Comparison of ENCODE assay signal across 16 cellular contexts in the genomic region with DNA sequence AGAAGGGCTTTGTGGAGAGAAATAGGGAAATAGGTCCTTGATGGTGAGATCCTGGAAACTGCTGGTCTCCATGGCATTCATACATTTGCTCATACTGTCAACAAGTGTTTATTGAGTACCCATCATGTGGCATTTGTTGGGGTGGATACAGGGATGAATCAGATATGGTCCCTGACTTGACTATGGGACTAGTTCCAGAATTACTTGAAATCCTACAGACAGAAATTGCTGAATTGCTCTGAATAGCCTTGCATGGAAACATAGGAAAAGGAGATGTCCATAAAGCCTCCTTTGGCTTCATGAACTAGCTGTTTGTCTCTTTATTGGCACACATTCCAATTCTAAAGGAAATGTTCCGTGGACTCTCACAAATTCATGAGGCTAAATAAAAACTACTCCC.
DNase-seq lines count a peak whose midpoint lies in the region; ATAC-seq and TF ChIP-seq lines count a peak whose summit lies in the region.
"Had no signal": no experiment of that assay in that cellular context is flagged by ENCODE, and none has a peak within 500 bp of the region (broad histone marks: within the 10 kb centered on the region; RNA-seq: fewer than 3 reads in every experiment).

No MANE protein-coding gene starts in this region.

- H3K36me3 ChIP-seq in left ventricle myocardium inferior (no peaks in the 10 kb centered on the region), heart right ventricle (no peaks in the 10 kb centered on the region), KMS-11 (ENCODE audit: insufficient read depth) (no peaks in the 10 kb centered on the region)
- H3K36me3 ChIP-seq: BLaER1 treated with 17β-estradiol and CSF1 and Interleukin-3, amounts not matched to agents 10 nM and 100 nM had no signal

- DNase-seq in left ventricle myocardium inferior: no peak
- no peak for DNase-seq in heart right ventricle
- peak; percentile 18 for DNase-seq in fibroblast of mammary gland (ENCODE audit: low read depth)
- DNase-seq in midbrain (lab: John Stamatoyannopoulos, UW): peak; percentile 6
- no peak for DNase-seq in UCSD-AML1 (lab: John Stamatoyannopoulos, UW; ENCODE audit: unreplicated experiment)
- no peak for DNase-seq in NCI-H187 (lab: John Stamatoyannopoulos, UW)
- no peak for DNase-seq in T-helper 2 cell
- DNase-seq: 8988T; ACHN; CD4-positive, CD25-positive, alpha-beta regulatory T cell; DMS79; GM23248; H7 had no signal

- peak overlapping the region; percentile 79 for H3K27ac ChIP-seq in left ventricle myocardium inferior (replicated peaks)
- H3K27ac ChIP-seq in heart right ventricle: peak overlapping the region in 5 of 10 donors; percentile 1 to 74 (median 52)
- no peak overlapping the region for H3K27ac ChIP-seq in KMS-11
- H3K27ac ChIP-seq: BLaER1 treated with 17β-estradiol and CSF1 and Interleukin-3, amounts not matched to agents 10 nM and 100 nM; GM23248 had no signal

- H2AFZ ChIP-seq in KMS-11 (ENCODE audit: low read depth): no peak overlapping the region

- TF ChIP-seq CTCF in left ventricle myocardium inferior (IDR thresholded peaks at IDR 0.05; ENCODE audit: borderline replicate concordance): no peak
- TF ChIP-seq CTCF in heart right ventricle (IDR thresholded peaks at IDR 0.05): no peak
- no peak for TF ChIP-seq CTCF in KMS-11 (conservative IDR thresholded peaks at IDR 0.05; ENCODE audit: low read depth, low read length)
- no peak for TF ChIP-seq CTCF in fibroblast of mammary gland (conservative IDR thresholded peaks at IDR 0.05; ENCODE audit: control insufficient read depth, insufficient read depth, low read depth, low read length)

- H3K4me1 ChIP-seq in left ventricle myocardium inferior: peaks cover 70% of the 10 kb centered on the region
- peaks cover 7 to 58% (median 31%) of the 10 kb centered on the region in 9 donors for H3K4me1 ChIP-seq in heart right ventricle
- H3K4me1 ChIP-seq in KMS-11 (ENCODE audit: low read depth, poor library complexity, severe bottlenecking): peaks cover 25% of the 10 kb centered on the region
- H3K4me1 ChIP-seq: BLaER1 treated with 17β-estradiol and CSF1 and Interleukin-3, amounts not matched to agents 10 nM and 100 nM had no signal

- H4K20me1 ChIP-seq in KMS-11 (ENCODE audit: insufficient read depth): no peaks in the 10 kb centered on the region
- H4K20me1 ChIP-seq: BLaER1 treated with 17β-estradiol and CSF1 and Interleukin-3, amounts not matched to agents 10 nM and 100 nM had no signal

- H3K4me2 ChIP-seq in KMS-11: peak overlapping the region; percentile 72; the same call in 1 of the 2 replicates
- H3K4me2 ChIP-seq: BLaER1 treated with 17β-estradiol and CSF1 and Interleukin-3, amounts not matched to agents 10 nM and 100 nM had no signal

- H3K79me2 ChIP-seq in KMS-11 (ENCODE audit: insufficient read depth, low read depth): no peaks in the 10 kb centered on the region

- intact Hi-C loops in left ventricle myocardium inferior (cut with micrococcal nuclease): no loop called here
- intact Hi-C loops in heart right ventricle (cut with DNase I): loop anchor here in 1 of 10 donors (5.0 kb wide), 2 partner anchors 68 to 433 kb away; no protein-coding TSS in a partner anchor

- ATAC-seq in heart right ventricle: no peak

- no peak overlapping the region for H3K9ac ChIP-seq in KMS-11
- H3K9ac ChIP-seq: BLaER1 treated with 17β-estradiol and CSF1 and Interleukin-3, amounts not matched to agents 10 nM and 100 nM; GM23248 had no signal

- 12 to 60% methylated on average over 1 of the region's 1 CpG for WGBS in heart right ventricle, 2 donors

- H3K4me3 ChIP-seq in left ventricle myocardium inferior: no peak overlapping the region
- H3K4me3 ChIP-seq in heart right ventricle: no peak overlapping the region
- H3K4me3 ChIP-seq in KMS-11 (IDR thresholded peaks at IDR 0.05; ENCODE audit: insufficient read depth, low read depth, low read length): no peak overlapping the region
- H3K4me3 ChIP-seq in fibroblast of mammary gland (ENCODE audit: control insufficient read depth, low read depth, low read length): no peak overlapping the region
- H3K4me3 ChIP-seq: BLaER1 treated with 17β-estradiol and CSF1 and Interleukin-3, amounts not matched to agents 10 nM and 100 nM; GM12878 had no signal

- H3K9me3 ChIP-seq in left ventricle myocardium inferior (replicated peaks) (peaks cover 3% of the 10 kb centered on the region), heart right ventricle (no peaks in the 10 kb centered on the region)
- H3K9me3 ChIP-seq: BLaER1 treated with 17β-estradiol and CSF1 and Interleukin-3, amounts not matched to agents 10 nM and 100 nM had no signal

- H3K27me3 ChIP-seq in left ventricle myocardium inferior (ENCODE audit: low read depth) (no peaks in the 10 kb centered on the region), heart right ventricle (no peaks in the 10 kb centered on the region), KMS-11 (ENCODE audit: insufficient read depth, low read depth) (no peaks in the 10 kb centered on the region)
- H3K27me3 ChIP-seq: BLaER1 treated with 17β-estradiol and CSF1 and Interleukin-3, amounts not matched to agents 10 nM and 100 nM had no signal

Comparison
In these comparisons a context has a peak if more than half of its experiments do, and no peak if none do; other contexts are left out.
1. DNase-seq: peak in fibroblast of mammary gland (single experiment) and midbrain (single experiment); none in left ventricle myocardium inferior (single experiment), heart right ventricle (0 of 2), UCSD-AML1 (single experiment), NCI-H187 (0 of 2) and T-helper 2 cell (0 of 5).